Comparison of ENCODE assay signal across 9 cellular contexts in the genomic region with DNA sequence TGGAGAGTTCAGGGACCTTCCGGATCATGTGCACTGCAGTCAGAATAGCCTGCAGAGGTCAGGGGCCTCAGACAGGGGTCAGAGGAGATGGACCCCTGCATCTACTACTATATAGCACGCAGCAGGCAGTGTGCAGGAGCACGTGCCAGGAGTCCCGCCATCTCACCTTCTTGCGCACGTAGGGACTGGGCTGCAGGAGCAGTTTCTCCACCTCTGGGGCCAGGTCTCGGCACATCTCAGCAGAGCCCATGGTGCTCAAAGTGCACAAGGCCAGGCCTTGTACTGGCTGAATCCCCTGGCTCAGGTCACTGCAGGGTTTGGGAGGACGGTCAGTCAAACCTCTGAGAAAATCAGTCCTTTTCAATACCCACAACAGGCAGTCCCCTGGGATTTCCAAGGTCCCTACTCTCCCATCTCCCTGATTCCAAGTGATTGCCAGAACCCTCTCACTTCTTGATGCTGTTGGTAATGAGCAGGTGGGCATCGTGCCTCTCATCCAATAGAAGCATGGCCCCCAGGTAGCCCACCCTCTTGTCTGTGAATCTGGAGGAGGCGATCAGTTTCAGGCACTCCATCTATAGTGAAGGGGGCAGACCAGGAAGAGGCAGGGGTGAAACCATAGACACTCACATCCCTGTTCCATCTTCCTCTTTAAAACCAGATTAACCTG. TPM values are rescaled to one million over a fixed set of nuclear protein-coding genes. Genes with fewer than 3 reads are reported as not detected.
DNase-seq lines count a peak whose midpoint lies in the region; ATAC-seq, FAIRE-seq and TF ChIP-seq lines count a peak whose summit lies in the region.
"Had no signal": no experiment of that assay in that cellular context is flagged by ENCODE, and none has a peak within 500 bp of the region (broad histone marks: within the 10 kb centered on the region; RNA-seq: fewer than 3 reads in every experiment).

No MANE protein-coding gene starts in this region.

- no peak for FAIRE-seq in HTR-8/SVneo (lab: Jason Lieb, UNC)

- H3K27me3 Mint-ChIP-seq in osteocyte (ENCODE audit: unreplicated experiment): peaks cover 2% of the 10 kb centered on the region

- H3K9me3 Mint-ChIP-seq in osteocyte (ENCODE audit: unreplicated experiment): no peaks in the 10 kb centered on the region

- peak overlapping the region; percentile 94 for H3K4me3 Mint-ChIP-seq in osteocyte (ENCODE audit: unreplicated experiment)

- H3K4me2 ChIP-seq in DND-41 (ENCODE audit: insufficient read depth, low read length) (peak overlapping the region; percentile 97), OCI-LY3 (ENCODE audit: low read length) (peak overlapping the region; percentile 78)

- peak overlapping the region; percentile 99; the same call in 1 of the 2 replicates for H2AFZ ChIP-seq in DND-41 (ENCODE audit: low read depth, low read length)
- H2AFZ ChIP-seq in OCI-LY3 (ENCODE audit: low read depth, low read length): no peak overlapping the region

- DNase-seq in DND-41: no peak
- DNase-seq in effector memory CD4-positive, alpha-beta T cell: no peak
- DNase-seq in osteocyte (ENCODE audit: extremely low spot score, unreplicated experiment): no peak
- no peak for DNase-seq in effector CD4-positive, alpha-beta T cell
- DNase-seq in HTR-8/SVneo (ENCODE audit: insufficient read length, low spot score): no peak
- DNase-seq in NCI-H345 treated with DMSO at 0.1 percent for 48 hours (lab: John Stamatoyannopoulos, UW; ENCODE audit: unreplicated experiment): no peak
- no peak for DNase-seq in NCI-H524 treated with DMSO at 0.1 percent for 48 hours (lab: John Stamatoyannopoulos, UW)
- DNase-seq: NCI-H187 treated with DMSO at 0.1 percent for 48 hours had no signal

- peaks cover 13% of the 10 kb centered on the region for H3K79me2 ChIP-seq in DND-41 (ENCODE audit: insufficient read depth, low read length)
- H3K79me2 ChIP-seq in OCI-LY3 (ENCODE audit: low read length): peaks cover 12% of the 10 kb centered on the region

- ATAC-seq in DND-41 (ENCODE audit: insufficient read depth, low read depth): no peak

- no peaks in the 10 kb centered on the region for H3K36me3 Mint-ChIP-seq in osteocyte (ENCODE audit: unreplicated experiment)

- H4K20me1 ChIP-seq in DND-41 (ENCODE audit: insufficient read depth, low read length): peaks cover 4% of the 10 kb centered on the region; the same call in 1 of the 2 replicates
- H4K20me1 ChIP-seq in OCI-LY3 (ENCODE audit: insufficient read depth, low read length): no peaks in the 10 kb centered on the region

- H3K9ac ChIP-seq in DND-41 (ENCODE audit: low read depth, low read length): peak overlapping the region; percentile 78
- H3K9ac ChIP-seq in OCI-LY3 (ENCODE audit: low read length): peak overlapping the region; percentile 94

- H3K36me3 ChIP-seq in DND-41 (ENCODE audit: insufficient read depth, low read length) (peaks cover 56% of the 10 kb centered on the region), OCI-LY3 (replicated peaks; ENCODE audit: low read depth, low read length) (peaks cover 30% of the 10 kb centered on the region)
- peaks cover 37% of the 10 kb centered on the region for H3K36me3 ChIP-seq in effector memory CD4-positive, alpha-beta T cell (ENCODE audit: control insufficient read depth, insufficient read depth, low read length)

- H3K4me1 ChIP-seq in DND-41 (ENCODE audit: insufficient read depth, low read length) (peaks cover 33% of the 10 kb centered on the region), OCI-LY3 (ENCODE audit: low read length) (peaks cover 17% of the 10 kb centered on the region)
- peaks cover 19% of the 10 kb centered on the region for H3K4me1 ChIP-seq in effector memory CD4-positive, alpha-beta T cell (ENCODE audit: control insufficient read depth, insufficient read depth, low read length, poor library complexity, severe bottlenecking)

- peak overlapping the region; percentile 88 for H3K27ac Mint-ChIP-seq in osteocyte (ENCODE audit: unreplicated experiment)

- H3K27ac ChIP-seq in DND-41 (ENCODE audit: low read length) (peak overlapping the region; percentile 90), OCI-LY3 (ENCODE audit: low read length) (no peak overlapping the region)
- peak overlapping the region; percentile 12 for H3K27ac ChIP-seq in effector memory CD4-positive, alpha-beta T cell (ENCODE audit: insufficient read depth, low read length, poor library complexity, severe bottlenecking)

- peak overlapping the region in 1 of 2 experiments; percentile 99; a peak in 2 of 4 replicates for H3K4me3 ChIP-seq in DND-41 (ENCODE audit: low read depth in 1 of 2, low read length in 2 of 2)
- peak overlapping the region; percentile 95 for H3K4me3 ChIP-seq in OCI-LY3 (ENCODE audit: low read length)
- no peak overlapping the region for H3K4me3 ChIP-seq in effector memory CD4-positive, alpha-beta T cell (ENCODE audit: insufficient read depth, low read depth, low read length, poor library complexity, severe bottlenecking)

- H3K9me3 ChIP-seq in DND-41 (ENCODE audit: insufficient read depth, low read length, severe bottlenecking): no peaks in the 10 kb centered on the region
- no peaks in the 10 kb centered on the region for H3K9me3 ChIP-seq in OCI-LY3 (ENCODE audit: insufficient read depth, low read length)
- H3K9me3 ChIP-seq in effector memory CD4-positive, alpha-beta T cell (ENCODE audit: control insufficient read depth, low read length): no peaks in the 10 kb centered on the region

- TF ChIP-seq CTCF in DND-41 (IDR thresholded peaks at IDR 0.05; ENCODE audit: borderline replicate concordance, extremely low read depth, low read length, poor library complexity, severe bottlenecking): no peak
- TF ChIP-seq CTCF in OCI-LY3 (IDR thresholded peaks at IDR 0.05; ENCODE audit: low read depth, low read length): no peak
- TF ChIP-seq CTCF in osteocyte (IDR thresholded peaks at IDR 0.05): no peak

- H3K4me1 Mint-ChIP-seq in osteocyte (ENCODE audit: unreplicated experiment): peaks cover 23% of the 10 kb centered on the region

- H3K27me3 ChIP-seq in DND-41 (ENCODE audit: insufficient read depth, low read length, poor library complexity) (no peaks in the 10 kb centered on the region), OCI-LY3 (ENCODE audit: low read depth, low read length) (no peaks in the 10 kb centered on the region)
- no peaks in the 10 kb centered on the region for H3K27me3 ChIP-seq in effector memory CD4-positive, alpha-beta T cell (replicated peaks; ENCODE audit: control insufficient read depth, insufficient read depth, low read length, poor library complexity, severe bottlenecking)

RNA-seq across cellular contexts. Expression of a gene that starts 1.3 kb away (rescaled TPM):
- total RNA-seq in osteocyte: 27.5 and 32.6 TPM in 2 replicates

RNA-seq across cellular contexts. Expression of a gene that starts 10.2 kb away (rescaled TPM):
- total RNA-seq in osteocyte: 22.3 and 25.7 TPM in 2 replicates

RNA-seq across cellular contexts. Expression of a gene that starts 12.3 kb away (rescaled TPM):
- total RNA-seq in osteocyte: not detected in 2 replicates

RNA-seq across cellular contexts. Expression of a gene that starts 14.7 kb away (rescaled TPM):
- total RNA-seq in osteocyte: 3.8 and 5.7 TPM in 2 replicates
